ENCODE assay signal across 15 cellular contexts in the genomic region with DNA sequence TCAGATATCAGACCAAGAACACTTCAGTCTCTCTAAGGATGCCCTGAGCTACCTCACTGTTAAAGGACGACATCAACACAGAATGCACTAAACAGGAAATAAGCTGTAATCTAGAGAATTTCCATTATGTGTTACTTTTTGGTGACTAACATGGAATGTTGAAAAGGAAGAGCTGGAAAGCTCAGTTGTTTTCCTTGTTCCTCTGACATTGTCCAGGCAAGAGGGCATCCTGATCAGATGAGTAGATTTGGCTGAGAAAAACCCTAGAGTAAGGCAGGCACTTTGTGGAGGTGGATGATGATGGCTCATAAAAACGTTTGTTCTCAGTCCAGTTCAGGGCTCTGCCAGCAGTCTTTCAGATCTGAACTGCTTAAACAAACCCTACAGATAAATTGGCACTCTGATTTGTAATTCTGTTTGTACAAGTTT. TPM values are rescaled to one million over a fixed set of nuclear protein-coding genes. Genes with fewer than 3 reads are reported as not detected.
A peak's percentile ranks its signal among the peaks of the same experiment; 100 is the strongest.
DNase-seq lines count a peak whose midpoint lies in the region; FAIRE-seq and TF ChIP-seq lines count a peak whose summit lies in the region.
"Had no signal": no experiment of that assay in that cellular context is flagged by ENCODE, and none has a peak within 500 bp of the region (broad histone marks: within the 10 kb centered on the region; RNA-seq: fewer than 3 reads in every experiment).

No MANE protein-coding gene starts in this region.

- no peak overlapping the region for H3K4me3 ChIP-seq in endothelial cell of umbilical vein (replicated peaks in 1 of 3; ENCODE audit: insufficient read depth in 1 of 3, low read depth in 1 of 3, low read length in 3 of 3)
- H3K4me3 ChIP-seq in osteoblast (ENCODE audit: insufficient read depth, low read length): no peak overlapping the region
- H3K4me3 ChIP-seq: tibial nerve had no signal

- peaks cover 1 to 2% of the 10 kb centered on the region in 2 experiments for H3K36me3 ChIP-seq in endothelial cell of umbilical vein (ENCODE audit: control insufficient read depth in 2 of 2, extremely low read depth in 1 of 2, insufficient read depth in 2 of 2, low read length in 2 of 2)
- H3K36me3 ChIP-seq in osteoblast (ENCODE audit: insufficient read depth, low read length): no peaks in the 10 kb centered on the region

- POLR2A ChIA-PET in endothelial cell of umbilical vein (lab: Charles Lee): interaction anchor here (0.7 to 1.3 kb wide), 5 partner anchors 12 to 1636 kb away, joined by 3 to 15 read pairs (median 5); partner anchors contain the start of genes C17orf67, DGKE and TRIM25

- peaks cover 19% of the 10 kb centered on the region for H3K4me1 ChIP-seq in endothelial cell of umbilical vein (ENCODE audit: control insufficient read depth, extremely low read depth, insufficient read depth, low read length)
- H3K4me1 ChIP-seq in osteoblast (ENCODE audit: insufficient read depth, low read length): peaks cover 8% of the 10 kb centered on the region
- H3K4me1 ChIP-seq: tibial nerve had no signal

- DNase-seq in NCI-H2171 treated with DMSO at 0.1 percent for 48 hours (lab: John Stamatoyannopoulos, UW): peak; percentile 2
- DNase-seq in NCI-H2171 (lab: John Stamatoyannopoulos, UW): no peak
- peak; percentile 71 for DNase-seq in NCI-H1092 treated with DMSO at 0.1 percent for 48 hours (lab: John Stamatoyannopoulos, UW)
- DNase-seq in endothelial cell of umbilical vein (ENCODE audit: low read depth, low spot score): peak; percentile 90
- DNase-seq in osteoblast (ENCODE audit: insufficient read length, low spot score, missing footprints): peak; percentile 71
- no peak for DNase-seq in UCSD-AML1 (lab: John Stamatoyannopoulos, UW; ENCODE audit: unreplicated experiment)
- no peak for DNase-seq in HuH-7.5 (ENCODE audit: low spot score)
- no peak for DNase-seq in MV-4-11 (lab: John Stamatoyannopoulos, UW)
- DNase-seq: 8988T; activated CD8-positive, alpha-beta memory T cell treated with anti-CD3 and anti-CD28 coated beads, Interleukin-2, amount 50 U/mL, for 48 hours; Kasumi-1; naive thymus-derived CD8-positive, alpha-beta T cell; NCI-H446 had no signal

- H3K9ac ChIP-seq in endothelial cell of umbilical vein (replicated peaks; ENCODE audit: extremely low read depth, insufficient read depth, low read length): peak overlapping the region; percentile 66

- no peak overlapping the region for H2AFZ ChIP-seq in endothelial cell of umbilical vein (ENCODE audit: low read depth, low read length)
- H2AFZ ChIP-seq in osteoblast (ENCODE audit: low read length): no peak overlapping the region

- FAIRE-seq in endothelial cell of umbilical vein (lab: Jason Lieb, UNC): peak; percentile 92
- FAIRE-seq: GM18507 had no signal

- no peaks in the 10 kb centered on the region for H3K9me1 ChIP-seq in endothelial cell of umbilical vein (replicated peaks; ENCODE audit: control insufficient read depth, extremely low read depth, insufficient read depth, low read length)

- H4K20me1 ChIP-seq in endothelial cell of umbilical vein (replicated peaks; ENCODE audit: control insufficient read depth, extremely low read depth, insufficient read depth, low read length) (no peaks in the 10 kb centered on the region), osteoblast (ENCODE audit: insufficient read depth, low read length) (no peaks in the 10 kb centered on the region)

- H3K9me3 ChIP-seq in endothelial cell of umbilical vein (replicated peaks; ENCODE audit: control insufficient read depth, insufficient read depth, low read length): no peaks in the 10 kb centered on the region
- H3K9me3 ChIP-seq in osteoblast (ENCODE audit: low read depth, low read length): no peaks in the 10 kb centered on the region
- H3K9me3 ChIP-seq: tibial nerve had no signal

- BruUV-seq in endothelial cell of umbilical vein (replicated peaks; lab: Mats Ljungman, UMichigan): no TSS peak

- peak overlapping the region; percentile 33 for H3K4me2 ChIP-seq in endothelial cell of umbilical vein (ENCODE audit: insufficient read depth, low read length)
- peak overlapping the region; percentile 6 for H3K4me2 ChIP-seq in osteoblast (ENCODE audit: insufficient read depth, low read length)

- TF ChIP-seq CTCF in endothelial cell of umbilical vein (IDR thresholded peaks at IDR 0.05; ENCODE audit: extremely low read depth in 1 of 2, insufficient read depth in 1 of 2, low read depth in 1 of 2, low read length in 2 of 2) (no peak), osteoblast (IDR thresholded peaks at IDR 0.05; ENCODE audit: extremely low read depth, low read depth, low read length) (no peak)

- no peak for TF ChIP-seq POLR2A in endothelial cell of umbilical vein (IDR thresholded peaks at IDR 0.05; ENCODE audit: low read depth, low read length)

- H3K79me2 ChIP-seq in endothelial cell of umbilical vein (ENCODE audit: control insufficient read depth, insufficient read depth, low read length) (no peaks in the 10 kb centered on the region), osteoblast (ENCODE audit: insufficient read depth, low read length) (no peaks in the 10 kb centered on the region)

- intact Hi-C loops in endothelial cell of umbilical vein (cut with micrococcal nuclease): loop anchor here (1.0 to 5.0 kb wide), 7 partner anchors 15 to 171 kb away; partner anchors contain the start of genes C17orf67 and TRIM25

- H3K27ac ChIP-seq in endothelial cell of umbilical vein (ENCODE audit: insufficient read depth, low read depth, low read length) (peak overlapping the region; percentile 94), osteoblast (ENCODE audit: low read depth, low read length) (peak overlapping the region; percentile 63)
- H3K27ac ChIP-seq: tibial nerve had no signal

- CTCF ChIA-PET in endothelial cell of umbilical vein (lab: Charles Lee): interaction anchor here (0.6 to 3.1 kb wide), 8 partner anchors 9 to 638 kb away, joined by 3 to 27 read pairs (median 4); partner anchors contain the start of gene TRIM25

- dilution Hi-C loops in endothelial cell of umbilical vein (cut with MboI; ENCODE audit: extremely low pct_ligation_motif_present, low sequenced_read_pairs): no loop called here

- no peaks in the 10 kb centered on the region for H3K27me3 ChIP-seq in endothelial cell of umbilical vein (ENCODE audit: control insufficient read depth in 2 of 2, insufficient read depth in 2 of 2, low read length in 2 of 2)
- H3K27me3 ChIP-seq in osteoblast (ENCODE audit: insufficient read depth, low read length): no peaks in the 10 kb centered on the region
- H3K27me3 ChIP-seq: tibial nerve had no signal

TF ChIP-seq in endothelial cell of umbilical vein, 7 proteins besides CTCF, POLR2A, EP300 and RAD21:
- TF ChIP-seq MYC (IDR thresholded peaks at IDR 0.05; ENCODE audit: low read depth, low read length): no peak
- peak; percentile 89 for TF ChIP-seq JUN (IDR thresholded peaks at IDR 0.05; ENCODE audit: borderline replicate concordance, insufficient read depth, insufficient read length, low read depth)
- peak; percentile 55 for TF ChIP-seq FOS (IDR thresholded peaks at IDR 0.05; ENCODE audit: borderline replicate concordance, insufficient read depth, low read length)
- peak; percentile 93 for TF ChIP-seq GATA2 (IDR thresholded peaks at IDR 0.05; ENCODE audit: insufficient read depth, insufficient read length, low read depth, low read length)
- peak; percentile 64 for TF ChIP-seq POLR2AphosphoS5 (IDR thresholded peaks at IDR 0.05; ENCODE audit: insufficient read depth, low read depth, low read length)

RNA-seq across cellular contexts. Expression of gene DGKE, which starts 34.0 kb away (rescaled TPM):
- 20.3 and 22.9 TPM in 2 replicates for total RNA-seq in endothelial cell of umbilical vein
- 4.9 and 6.4 TPM in 2 replicates for polyA plus RNA-seq in endothelial cell of umbilical vein
- 2.0 and 2.8 TPM in 2 replicates for polyA plus RNA-seq in endothelial cell of umbilical vein (2011; cell fraction: cytosol; rRNA removed)
- 36.7 and 44.1 TPM in 2 replicates for polyA plus RNA-seq in endothelial cell of umbilical vein (2011; cell fraction: nucleus; rRNA removed)
- polyA plus RNA-seq in endothelial cell of umbilical vein (2012): 5.0 and 7.9 TPM in 2 replicates
- polyA minus RNA-seq in endothelial cell of umbilical vein: 11.6 and 14.3 TPM in 2 replicates
- 1.9 TPM for polyA minus RNA-seq in endothelial cell of umbilical vein (2011; cell fraction: cytosol; rRNA and poly(A)+ RNA removed)
- polyA minus RNA-seq in endothelial cell of umbilical vein (2011; cell fraction: nucleus; rRNA and poly(A)+ RNA removed): 34.8 and 40.2 TPM in 2 replicates
- total RNA-seq in osteoblast: 6.2 and 7.7 TPM in 2 replicates

RNA-seq across cellular contexts. Expression of gene C17orf67, which starts 34.2 kb away (rescaled TPM):
- total RNA-seq in endothelial cell of umbilical vein (5.6 and 5.8 TPM in 2 replicates), osteoblast (0.36 and 0.88 TPM in 2 replicates)
- 1.9 and 2.4 TPM in 2 replicates for polyA plus RNA-seq in endothelial cell of umbilical vein
- polyA plus RNA-seq in endothelial cell of umbilical vein (2011; cell fraction: cytosol; rRNA removed): 0.71 and 0.86 TPM in 2 replicates
- polyA plus RNA-seq in endothelial cell of umbilical vein (2011; cell fraction: nucleus; rRNA removed): 7.7 and 9.4 TPM in 2 replicates
- polyA plus RNA-seq in endothelial cell of umbilical vein (2012): 1.3 and 2.1 TPM in 2 replicates
- polyA minus RNA-seq in endothelial cell of umbilical vein: 1.0 and 1.4 TPM in 2 replicates
- 1.1 TPM for polyA minus RNA-seq in endothelial cell of umbilical vein (2011; cell fraction: cytosol; rRNA and poly(A)+ RNA removed)
- 1.8 and 2.4 TPM in 2 replicates for polyA minus RNA-seq in endothelial cell of umbilical vein (2011; cell fraction: nucleus; rRNA and poly(A)+ RNA removed)

RNA-seq across cellular contexts. Expression of gene TRIM25, which starts 45.9 kb away (rescaled TPM):
- total RNA-seq in endothelial cell of umbilical vein (69.4 and 98.4 TPM in 2 replicates), osteoblast (46.9 and 49.9 TPM in 2 replicates)
- polyA plus RNA-seq in endothelial cell of umbilical vein: 42.8 and 51.1 TPM in 2 replicates
- polyA plus RNA-seq in endothelial cell of umbilical vein (2011; cell fraction: cytosol; rRNA removed): 32.9 and 35.4 TPM in 2 replicates
- 125 and 147 TPM in 2 replicates for polyA plus RNA-seq in endothelial cell of umbilical vein (2011; cell fraction: nucleus; rRNA removed)
- 60.8 and 86.4 TPM in 2 replicates for polyA plus RNA-seq in endothelial cell of umbilical vein (2012)
- 92.0 and 119 TPM in 2 replicates for polyA minus RNA-seq in endothelial cell of umbilical vein
- 36.7 TPM for polyA minus RNA-seq in endothelial cell of umbilical vein (2011; cell fraction: cytosol; rRNA and poly(A)+ RNA removed)
- 71.4 and 80.7 TPM in 2 replicates for polyA minus RNA-seq in endothelial cell of umbilical vein (2011; cell fraction: nucleus; rRNA and poly(A)+ RNA removed)

Comparison
In these comparisons a context has a peak if more than half of its experiments do, and no peak if none do; other contexts are left out.
1. DNase-seq: peak in NCI-H2171 treated with DMSO at 0.1 percent for 48 hours (single experiment), NCI-H1092 treated with DMSO at 0.1 percent for 48 hours (single experiment), endothelial cell of umbilical vein (single experiment) and osteoblast (single experiment); none in NCI-H2171 (single experiment), UCSD-AML1 (single experiment), HuH-7.5 (single experiment) and MV-4-11 (single experiment).